ENCODE assay signal across 9 cellular contexts in the genomic region with DNA sequence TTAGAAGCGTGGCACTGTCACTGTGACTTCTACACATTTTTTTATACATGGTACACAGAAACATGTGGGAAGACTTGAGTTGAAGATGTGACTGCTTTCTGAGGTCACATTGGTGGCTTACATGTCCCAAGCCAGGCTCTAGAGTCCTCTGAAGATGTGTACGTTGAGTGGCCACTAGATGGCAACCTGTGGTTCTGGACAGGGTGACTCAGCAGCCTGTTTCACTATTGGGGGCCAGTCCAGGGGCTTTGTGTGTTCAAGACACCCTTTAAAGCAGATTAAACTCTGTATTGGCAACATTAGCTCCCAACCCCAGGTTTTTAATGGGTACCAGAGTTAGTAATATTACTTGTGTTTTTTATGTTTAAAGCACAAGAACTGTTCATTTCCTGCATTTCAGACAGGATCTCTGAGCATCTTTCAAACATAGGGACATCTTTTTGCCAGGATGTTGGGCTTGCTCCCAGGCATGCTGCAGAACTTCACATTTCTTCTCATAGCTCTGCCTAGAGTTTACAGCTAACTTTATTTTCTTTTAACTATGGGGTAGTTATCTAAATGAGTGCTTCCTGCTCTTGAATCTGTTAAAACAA. TPM values are rescaled to one million over a fixed set of nuclear protein-coding genes. Genes with fewer than 3 reads are reported as not detected.
DNase-seq lines count a peak whose midpoint lies in the region; ATAC-seq, FAIRE-seq and TF ChIP-seq lines count a peak whose summit lies in the region.
"Had no signal": no experiment of that assay in that cellular context is flagged by ENCODE, and none has a peak within 500 bp of the region (broad histone marks: within the 10 kb centered on the region; RNA-seq: fewer than 3 reads in every experiment).

No MANE protein-coding gene starts in this region.

- H3K27ac ChIP-seq in CD8-positive, alpha-beta memory T cell (ENCODE audit: low read depth, low read length): no peak overlapping the region
- peak overlapping the region; percentile 55 for H3K27ac ChIP-seq in endothelial cell of umbilical vein (ENCODE audit: insufficient read depth, low read depth, low read length)
- H3K27ac ChIP-seq: epithelial cell of prostate had no signal

- no peaks in the 10 kb centered on the region for H3K27me3 ChIP-seq in CD8-positive, alpha-beta memory T cell (ENCODE audit: insufficient read depth, low read length, poor library complexity, severe bottlenecking)
- H3K27me3 ChIP-seq in endothelial cell of umbilical vein (ENCODE audit: control insufficient read depth in 2 of 2, insufficient read depth in 2 of 2, low read length in 2 of 2): no peaks in the 10 kb centered on the region

- H4K20me1 ChIP-seq in endothelial cell of umbilical vein (replicated peaks; ENCODE audit: control insufficient read depth, extremely low read depth, insufficient read depth, low read length): no peaks in the 10 kb centered on the region

- H3K79me2 ChIP-seq in endothelial cell of umbilical vein (ENCODE audit: control insufficient read depth, insufficient read depth, low read length): no peaks in the 10 kb centered on the region

- POLR2A ChIA-PET in CD8-positive, alpha-beta memory T cell (lab: Charles Lee): no interaction called here
- POLR2A ChIA-PET in activated CD8-positive, alpha-beta T cell treated with anti-CD3 and anti-CD28 coated beads for 36 hours (lab: Charles Lee): no interaction called here
- POLR2A ChIA-PET in endothelial cell of umbilical vein (lab: Charles Lee): no interaction called here

- no TSS peak for BruUV-seq in endothelial cell of umbilical vein (replicated peaks; lab: Mats Ljungman, UMichigan)

- no peak overlapping the region for H3K9ac ChIP-seq in endothelial cell of umbilical vein (replicated peaks; ENCODE audit: extremely low read depth, insufficient read depth, low read length)

- H3K36me3 ChIP-seq in CD8-positive, alpha-beta memory T cell (ENCODE audit: insufficient read depth, low read length): peaks cover 5% of the 10 kb centered on the region
- peaks cover 1 to 12% of the 10 kb centered on the region in 2 experiments for H3K36me3 ChIP-seq in endothelial cell of umbilical vein (ENCODE audit: control insufficient read depth in 2 of 2, extremely low read depth in 1 of 2, insufficient read depth in 2 of 2, low read length in 2 of 2)

- TF ChIP-seq CTCF in activated CD8-positive, alpha-beta T cell treated with anti-CD3 and anti-CD28 coated beads for 36 hours (IDR thresholded peaks at IDR 0.05): peak; percentile 65
- TF ChIP-seq CTCF in endothelial cell of umbilical vein (IDR thresholded peaks at IDR 0.05; ENCODE audit: extremely low read depth in 1 of 2, insufficient read depth in 1 of 2, low read depth in 1 of 2, low read length in 2 of 2): peak; percentile 82 to 87

- CTCF ChIA-PET in CD8-positive, alpha-beta memory T cell (lab: Charles Lee): interaction anchor here (0.8 to 2.1 kb wide), 7 partner anchors 9 to 71 kb away, joined by 3 to 5 read pairs (median 4); no protein-coding TSS in a partner anchor
- CTCF ChIA-PET in activated CD8-positive, alpha-beta T cell treated with anti-CD3 and anti-CD28 coated beads for 36 hours (lab: Charles Lee): interaction anchor here (0.6 to 2.9 kb wide), 18 partner anchors 9 to 141 kb away, joined by 3 to 16 read pairs (median 4); no protein-coding TSS in a partner anchor
- CTCF ChIA-PET in endothelial cell of umbilical vein (lab: Charles Lee): interaction anchor here (1.0 to 2.4 kb wide), 5 partner anchors 11 to 124 kb away, joined by 3 to 16 read pairs (median 5); partner anchors contain the start of genes DCUN1D4 and LRRC66

- H3K4me1 Mint-ChIP-seq in CD8-positive, alpha-beta memory T cell: peaks cover 0 to 5% (median 0%) of the 10 kb centered on the region in 3 donors
- H3K4me1 Mint-ChIP-seq in activated CD8-positive, alpha-beta T cell treated with anti-CD3 and anti-CD28 coated beads for 36 hours (ENCODE audit: low read depth): peaks cover 20% of the 10 kb centered on the region
- peaks cover 9 to 17% of the 10 kb centered on the region in 2 donors for H3K4me1 Mint-ChIP-seq in stimulated activated naive B cell treated with anti-CD40 and anti-IgM and Interleukin-4, amounts not matched to agents 10 μg/mL and 1 μg/mL and 100 μg/mL, for 72 hours

- dilution Hi-C loops in endothelial cell of umbilical vein (cut with MboI; ENCODE audit: extremely low pct_ligation_motif_present, low sequenced_read_pairs): no loop called here

- no peak for TF ChIP-seq POLR2A in endothelial cell of umbilical vein (IDR thresholded peaks at IDR 0.05; ENCODE audit: low read depth, low read length)

- H3K27me3 Mint-ChIP-seq in CD8-positive, alpha-beta memory T cell: no peaks in the 10 kb centered on the region
- H3K27me3 Mint-ChIP-seq in activated CD8-positive, alpha-beta T cell treated with anti-CD3 and anti-CD28 coated beads for 36 hours: no peaks in the 10 kb centered on the region
- no peaks in the 10 kb centered on the region for H3K27me3 Mint-ChIP-seq in stimulated activated naive B cell treated with anti-CD40 and anti-IgM and Interleukin-4, amounts not matched to agents 10 μg/mL and 1 μg/mL and 100 μg/mL, for 72 hours

- ATAC-seq in GM19328 (IDR thresholded peaks at IDR 0.05; ENCODE audit: unreplicated experiment) (peak; percentile 99), HG03432 (IDR thresholded peaks at IDR 0.05; ENCODE audit: unreplicated experiment) (peak; percentile 98)
- ATAC-seq in activated CD8-positive, alpha-beta T cell treated with anti-CD3 and anti-CD28 coated beads for 36 hours: peak; percentile 100
- peak; percentile 98 to 99 for ATAC-seq in stimulated activated naive B cell treated with anti-CD40 and anti-IgM and Interleukin-4, amounts not matched to agents 10 μg/mL and 1 μg/mL and 100 μg/mL, for 72 hours (replicated peaks)

- FAIRE-seq in endothelial cell of umbilical vein (lab: Jason Lieb, UNC): peak; percentile 84

- no peak overlapping the region for H3K4me3 ChIP-seq in CD8-positive, alpha-beta memory T cell (ENCODE audit: low read length)
- no peak overlapping the region for H3K4me3 ChIP-seq in endothelial cell of umbilical vein (replicated peaks in 1 of 3; ENCODE audit: insufficient read depth in 1 of 3, low read depth in 1 of 3, low read length in 3 of 3)

- no peaks in the 10 kb centered on the region for H3K9me3 ChIP-seq in CD8-positive, alpha-beta memory T cell (ENCODE audit: low read length)
- H3K9me3 ChIP-seq in endothelial cell of umbilical vein (replicated peaks; ENCODE audit: control insufficient read depth, insufficient read depth, low read length): no peaks in the 10 kb centered on the region

- intact Hi-C loops in activated CD8-positive, alpha-beta T cell treated with anti-CD3 and anti-CD28 coated beads for 36 hours (cut with micrococcal nuclease): loop anchor here (5.0 kb wide), 1 partner anchor 131 kb away; no protein-coding TSS in a partner anchor
- intact Hi-C loops in endothelial cell of umbilical vein (cut with micrococcal nuclease): loop anchor here (1.0 to 5.0 kb wide), 2 partner anchors 59 to 130 kb away; no protein-coding TSS in a partner anchor

- peak overlapping the region; percentile 33 for H2AFZ ChIP-seq in endothelial cell of umbilical vein (ENCODE audit: low read depth, low read length)

- H3K9me1 ChIP-seq in endothelial cell of umbilical vein (replicated peaks; ENCODE audit: control insufficient read depth, extremely low read depth, insufficient read depth, low read length): no peaks in the 10 kb centered on the region

- peaks cover 0 to 61% (median 19%) of the 10 kb centered on the region in 3 donors for H3K36me3 Mint-ChIP-seq in CD8-positive, alpha-beta memory T cell
- peaks cover 31% of the 10 kb centered on the region for H3K36me3 Mint-ChIP-seq in activated CD8-positive, alpha-beta T cell treated with anti-CD3 and anti-CD28 coated beads for 36 hours (ENCODE audit: low read depth)
- H3K36me3 Mint-ChIP-seq in stimulated activated naive B cell treated with anti-CD40 and anti-IgM and Interleukin-4, amounts not matched to agents 10 μg/mL and 1 μg/mL and 100 μg/mL, for 72 hours: peaks cover 16 to 26% of the 10 kb centered on the region in 2 donors

- H3K27ac Mint-ChIP-seq in CD8-positive, alpha-beta memory T cell: peak overlapping the region in 1 of 8 donors; percentile 29
- peak overlapping the region; percentile 34 for H3K27ac Mint-ChIP-seq in activated CD8-positive, alpha-beta T cell treated with anti-CD3 and anti-CD28 coated beads for 36 hours
- H3K27ac Mint-ChIP-seq in stimulated activated naive B cell treated with anti-CD40 and anti-IgM and Interleukin-4, amounts not matched to agents 10 μg/mL and 1 μg/mL and 100 μg/mL, for 72 hours: peak overlapping the region; percentile 21

- H3K9me3 Mint-ChIP-seq in CD8-positive, alpha-beta memory T cell: no peaks in the 10 kb centered on the region
- H3K9me3 Mint-ChIP-seq in activated CD8-positive, alpha-beta T cell treated with anti-CD3 and anti-CD28 coated beads for 36 hours: no peaks in the 10 kb centered on the region
- no peaks in the 10 kb centered on the region for H3K9me3 Mint-ChIP-seq in stimulated activated naive B cell treated with anti-CD40 and anti-IgM and Interleukin-4, amounts not matched to agents 10 μg/mL and 1 μg/mL and 100 μg/mL, for 72 hours

- no peak overlapping the region for H3K4me3 Mint-ChIP-seq in CD8-positive, alpha-beta memory T cell
- no peak overlapping the region for H3K4me3 Mint-ChIP-seq in activated CD8-positive, alpha-beta T cell treated with anti-CD3 and anti-CD28 coated beads for 36 hours
- no peak overlapping the region for H3K4me3 Mint-ChIP-seq in stimulated activated naive B cell treated with anti-CD40 and anti-IgM and Interleukin-4, amounts not matched to agents 10 μg/mL and 1 μg/mL and 100 μg/mL, for 72 hours

- peak overlapping the region; percentile 27 for H3K4me2 ChIP-seq in endothelial cell of umbilical vein (ENCODE audit: insufficient read depth, low read length)

- DNase-seq in CD8-positive, alpha-beta memory T cell: peak; percentile 14 to 66 (median 27)
- DNase-seq in NCI-H774 (lab: John Stamatoyannopoulos, UW): peak; percentile 27
- DNase-seq in activated CD8-positive, alpha-beta T cell treated with anti-CD3 and anti-CD28 coated beads for 36 hours: peak; percentile 74
- peak; percentile 74 for DNase-seq in endothelial cell of umbilical vein (ENCODE audit: low read depth, low spot score)
- DNase-seq in mucosa of gallbladder (ENCODE audit: low spot score): peak; percentile 61
- DNase-seq in stimulated activated naive B cell treated with anti-CD40 and anti-IgM and Interleukin-4, amounts not matched to agents 10 μg/mL and 1 μg/mL and 100 μg/mL, for 72 hours: peak; percentile 40

- H3K4me1 ChIP-seq in CD8-positive, alpha-beta memory T cell (ENCODE audit: insufficient read depth, low read length): no peaks in the 10 kb centered on the region
- H3K4me1 ChIP-seq in endothelial cell of umbilical vein (ENCODE audit: control insufficient read depth, extremely low read depth, insufficient read depth, low read length): peaks cover 13% of the 10 kb centered on the region

RNA-seq across cellular contexts. Expression of gene DCUN1D4, which starts 53.0 kb away (rescaled TPM):
- 10 to 100 TPM; 24.6 to 27.0 TPM for total RNA-seq in CD8-positive, alpha-beta memory T cell
- polyA plus RNA-seq in CD8-positive, alpha-beta memory T cell: 10.3 TPM
- 10 to 100 TPM; 32.6 to 39.8 TPM for total RNA-seq in activated CD8-positive, alpha-beta T cell treated with anti-CD3 and anti-CD28 coated beads for 36 hours
- 50.2 and 50.6 TPM in 2 replicates for total RNA-seq in endothelial cell of umbilical vein
- polyA plus RNA-seq in endothelial cell of umbilical vein: 20.5 and 24.8 TPM in 2 replicates
- 18.4 and 26.9 TPM in 2 replicates for polyA plus RNA-seq in endothelial cell of umbilical vein (2011; cell fraction: cytosol; rRNA removed)
- polyA plus RNA-seq in endothelial cell of umbilical vein (2011; cell fraction: nucleus; rRNA removed): 157 and 173 TPM in 2 replicates
- 32.8 and 33.0 TPM in 2 replicates for polyA plus RNA-seq in endothelial cell of umbilical vein (2012)
- 76.8 and 129 TPM in 2 replicates for polyA minus RNA-seq in endothelial cell of umbilical vein
- 26.2 TPM for polyA minus RNA-seq in endothelial cell of umbilical vein (2011; cell fraction: cytosol; rRNA and poly(A)+ RNA removed)
- polyA minus RNA-seq in endothelial cell of umbilical vein (2011; cell fraction: nucleus; rRNA and poly(A)+ RNA removed): 79.2 and 104 TPM in 2 replicates
- 62.2 TPM for total RNA-seq in mucosa of gallbladder
